In genomic region chr17:64218066-64218465, GRCh38 we compare ENCODE assay signal across 9 cellular contexts. TPM values are rescaled to one million over a fixed set of nuclear protein-coding genes. Genes with fewer than 3 reads are reported as not detected.
DNase-seq lines count a peak whose midpoint lies in the region; ATAC-seq, FAIRE-seq and TF ChIP-seq lines count a peak whose summit lies in the region.
"Had no signal": no experiment of that assay in that cellular context is flagged by ENCODE, and none has a peak within 500 bp of the region (broad histone marks: within the 10 kb centered on the region; RNA-seq: fewer than 3 reads in every experiment).

No MANE protein-coding gene starts in this region.

- H3K9me3 ChIP-seq in breast epithelium (no peaks in the 10 kb centered on the region), suprapubic skin (no peaks in the 10 kb centered on the region)

- peak; percentile 36 for ATAC-seq in HG03469 (IDR thresholded peaks at IDR 0.05; ENCODE audit: unreplicated experiment)

- H3K4me1 ChIP-seq in breast epithelium: peaks cover 7 to 12% of the 10 kb centered on the region in 2 donors
- H3K4me1 ChIP-seq in suprapubic skin: peaks cover 48% of the 10 kb centered on the region

- TF ChIP-seq CTCF in breast epithelium (IDR thresholded peaks at IDR 0.05): no peak
- no peak for TF ChIP-seq CTCF in suprapubic skin (IDR thresholded peaks at IDR 0.05)

- H3K27ac ChIP-seq in breast epithelium (peak overlapping the region; percentile 82 to 87), suprapubic skin (peak overlapping the region; percentile 14)

- 54% methylated on average over 3 of the region's 3 CpGs for WGBS in suprapubic skin

- FAIRE-seq in RCC 7860 (lab: Jason Lieb, UNC): no peak
- FAIRE-seq: small intestine had no signal

- no peak for TF ChIP-seq POLR2A in breast epithelium (IDR thresholded peaks at IDR 0.05)
- no peak for TF ChIP-seq POLR2A in suprapubic skin (IDR thresholded peaks at IDR 0.05)

- H3K36me3 ChIP-seq in breast epithelium (no peaks in the 10 kb centered on the region), suprapubic skin (peaks cover 9% of the 10 kb centered on the region)

- TF ChIP-seq EP300 in suprapubic skin (IDR thresholded peaks at IDR 0.05): no peak

- H3K27me3 ChIP-seq in breast epithelium: no peaks in the 10 kb centered on the region
- no peaks in the 10 kb centered on the region for H3K27me3 ChIP-seq in suprapubic skin

- H3K4me3 ChIP-seq in breast epithelium (no peak overlapping the region), suprapubic skin (no peak overlapping the region)

- intact Hi-C loops in breast epithelium (cut with DNase I; ENCODE audit: low total_unique reads): no loop called here

- peak; percentile 43 for DNase-seq in activated T-cell treated with anti-CD3 and anti-CD28 coated beads for 48 hours (ENCODE audit: low read depth)
- no peak for DNase-seq in activated T-cell treated with anti-CD3 and anti-CD28 coated beads for 4 hours
- DNase-seq in breast epithelium (ENCODE audit: low spot score in 2 of 2): no peak
- DNase-seq in suprapubic skin (ENCODE audit: low spot score in 2 of 2): no peak
- no peak for DNase-seq in NCI-H345 (lab: John Stamatoyannopoulos, UW)
- no peak for DNase-seq in NCI-H524 treated with DMSO at 0.1 percent for 48 hours (lab: John Stamatoyannopoulos, UW)
- DNase-seq in RCC 7860 (ENCODE audit: low spot score): no peak
- DNase-seq: small intestine had no signal

RNA-seq across cellular contexts. Expression of gene TEX2, which starts 45.0 kb away (rescaled TPM):
- 10 to 100 TPM; 47.5 to 70.7 (median 69.6) TPM for total RNA-seq in breast epithelium
- total RNA-seq in suprapubic skin: 10 to 100 TPM; 35.5 to 41.3 (median 36.9) TPM
